14 cellular contexts compared by ENCODE assay signal in the genomic region with DNA sequence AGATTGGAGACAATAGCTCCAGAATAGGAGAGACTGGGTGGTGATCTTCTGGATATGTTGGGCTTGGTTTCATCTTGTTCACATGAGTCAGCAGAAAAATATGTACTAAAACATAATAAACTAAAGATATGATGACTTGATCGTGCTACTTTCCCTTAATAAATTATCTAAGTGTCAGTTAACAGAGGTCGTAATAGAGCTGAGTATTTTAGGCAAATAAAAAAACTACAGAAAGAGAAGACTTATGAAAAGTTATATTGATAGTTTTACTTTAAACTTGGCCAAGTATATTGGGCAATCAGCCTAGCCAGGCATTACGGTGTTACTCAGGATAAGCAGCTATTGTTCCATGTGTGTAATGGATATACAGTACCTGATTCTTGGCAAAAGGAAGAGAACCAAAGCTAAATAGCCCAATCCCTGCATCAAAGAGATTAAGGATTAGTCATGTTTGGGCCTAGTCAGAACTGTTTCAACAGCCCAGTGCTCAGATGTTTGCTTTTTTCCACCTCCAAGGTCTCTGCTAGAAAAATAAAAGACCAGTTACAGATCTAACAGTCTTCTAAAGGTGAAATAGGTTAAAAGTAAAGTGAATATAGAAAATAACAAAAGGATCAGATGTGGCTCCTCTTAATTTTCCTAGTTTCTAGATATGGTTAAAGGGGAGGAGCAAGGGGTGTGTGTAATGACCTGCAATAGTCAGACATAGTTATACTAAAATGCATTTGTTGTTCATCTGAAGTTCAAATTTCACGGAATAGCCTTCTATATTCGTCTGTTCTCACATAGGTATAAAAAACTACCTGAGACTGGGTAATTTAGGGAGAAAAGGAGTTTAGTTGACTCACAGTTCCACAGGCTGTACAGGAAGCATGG.
DNase-seq lines count a peak whose midpoint lies in the region; ATAC-seq, FAIRE-seq and TF ChIP-seq lines count a peak whose summit lies in the region.
"Had no signal": no experiment of that assay in that cellular context is flagged by ENCODE, and none has a peak within 500 bp of the region (broad histone marks: within the 10 kb centered on the region; RNA-seq: fewer than 3 reads in every experiment).

No MANE protein-coding gene starts in this region.

- POLR2A ChIA-PET in PC-9 (lab: Charles Lee; ENCODE audit: unreplicated experiment) = interaction anchor here (0.6 kb wide), 1 partner anchor 365 kb away, joined by 8 read pairs; no protein-coding TSS in a partner anchor
- POLR2A ChIA-PET in endothelial cell of umbilical vein (lab: Charles Lee) = no interaction called here
- POLR2A ChIA-PET in activated CD4-positive, alpha-beta memory T cell treated with anti-CD3 and anti-CD28 coated beads, Interleukin-2, amount 10 ng/mL, durations not matched to agents 7 days and 5 days (lab: Charles Lee) = no interaction called here

- H3K27ac ChIP-seq in PC-9 = peak overlapping the region; percentile 69
- H3K27ac ChIP-seq in endothelial cell of umbilical vein (ENCODE audit: insufficient read depth, low read depth, low read length) = peak overlapping the region; percentile 23
- no peak overlapping the region for H3K27ac ChIP-seq in thyroid gland
- H3K27ac ChIP-seq: C4-2B had no signal

- TF ChIP-seq CTCF in PC-9 (conservative IDR thresholded peaks at IDR 0.05) (no peak), endothelial cell of umbilical vein (IDR thresholded peaks at IDR 0.05; ENCODE audit: extremely low read depth in 1 of 2, insufficient read depth in 1 of 2, low read depth in 1 of 2, low read length in 2 of 2) (no peak), thyroid gland (IDR thresholded peaks at IDR 0.05) (no peak)

- DNase-seq in Daoy (ENCODE audit: low read depth) (peak; percentile 11), PC-9 (peak in 1 of 2 experiments; percentile 51), endothelial cell of umbilical vein (ENCODE audit: low read depth, low spot score) (peak; percentile 53), non-pigmented ciliary epithelial cell (ENCODE audit: low read depth) (peak; percentile 36), thyroid gland (no peak), germinal center (ENCODE audit: low spot score) (no peak)
- DNase-seq in activated CD4-positive, alpha-beta memory T cell treated with anti-CD3 and anti-CD28 coated beads, Interleukin-2, amount 10 ng/mL, durations not matched to agents 7 days and 5 days = no peak
- DNase-seq: activated naive CD8-positive, alpha-beta T cell treated with anti-CD3 and anti-CD28 coated beads, Interleukin-2, amount 50 U/mL, for 24 hours; NCI-H1417 treated with DMSO at 0.1 percent for 48 hours; nucleus accumbens had no signal

- no peaks in the 10 kb centered on the region for H3K27me3 Mint-ChIP-seq in activated CD4-positive, alpha-beta memory T cell treated with anti-CD3 and anti-CD28 coated beads, Interleukin-2, amount 10 ng/mL, durations not matched to agents 7 days and 5 days
- H3K27me3 Mint-ChIP-seq: activated naive CD8-positive, alpha-beta T cell treated with anti-CD3 and anti-CD28 coated beads, Interleukin-2, amount 50 U/mL, for 24 hours had no signal

- no peaks in the 10 kb centered on the region for H3K4me1 Mint-ChIP-seq in activated CD4-positive, alpha-beta memory T cell treated with anti-CD3 and anti-CD28 coated beads, Interleukin-2, amount 10 ng/mL, durations not matched to agents 7 days and 5 days
- H3K4me1 Mint-ChIP-seq: activated naive CD8-positive, alpha-beta T cell treated with anti-CD3 and anti-CD28 coated beads, Interleukin-2, amount 50 U/mL, for 24 hours had no signal

- H3K36me3 Mint-ChIP-seq in activated CD4-positive, alpha-beta memory T cell treated with anti-CD3 and anti-CD28 coated beads, Interleukin-2, amount 10 ng/mL, durations not matched to agents 7 days and 5 days (ENCODE audit: low read depth) = no peaks in the 10 kb centered on the region

- no peaks in the 10 kb centered on the region for H3K9me1 ChIP-seq in endothelial cell of umbilical vein (replicated peaks; ENCODE audit: control insufficient read depth, extremely low read depth, insufficient read depth, low read length)

- peaks cover 10% of the 10 kb centered on the region for H3K4me1 ChIP-seq in PC-9 (replicated peaks; ENCODE audit: insufficient read depth)
- H3K4me1 ChIP-seq in endothelial cell of umbilical vein (ENCODE audit: control insufficient read depth, extremely low read depth, insufficient read depth, low read length) = peaks cover 23% of the 10 kb centered on the region
- H3K4me1 ChIP-seq in thyroid gland = no peaks in the 10 kb centered on the region

- H4K20me1 ChIP-seq in PC-9 (ENCODE audit: insufficient read depth) = no peaks in the 10 kb centered on the region
- no peaks in the 10 kb centered on the region for H4K20me1 ChIP-seq in endothelial cell of umbilical vein (replicated peaks; ENCODE audit: control insufficient read depth, extremely low read depth, insufficient read depth, low read length)

- no peaks in the 10 kb centered on the region for H3K36me3 ChIP-seq in PC-9 (ENCODE audit: low read depth)
- H3K36me3 ChIP-seq in endothelial cell of umbilical vein (ENCODE audit: control insufficient read depth in 2 of 2, extremely low read depth in 1 of 2, insufficient read depth in 2 of 2, low read length in 2 of 2) = no peaks in the 10 kb centered on the region
- no peaks in the 10 kb centered on the region for H3K36me3 ChIP-seq in thyroid gland

- no peak for TF ChIP-seq POLR2A in endothelial cell of umbilical vein (IDR thresholded peaks at IDR 0.05; ENCODE audit: low read depth, low read length)
- TF ChIP-seq POLR2A in thyroid gland (IDR thresholded peaks at IDR 0.05) = no peak

- CTCF ChIA-PET in PC-9 (lab: Charles Lee) = no interaction called here
- CTCF ChIA-PET in endothelial cell of umbilical vein (lab: Charles Lee) = no interaction called here
- CTCF ChIA-PET in activated CD4-positive, alpha-beta memory T cell treated with anti-CD3 and anti-CD28 coated beads, Interleukin-2, amount 10 ng/mL, durations not matched to agents 7 days and 5 days (lab: Charles Lee) = no interaction called here

- H2AFZ ChIP-seq in PC-9 = peak overlapping the region; percentile 64; the same call in 1 of the 2 replicates
- peak overlapping the region; percentile 62 for H2AFZ ChIP-seq in endothelial cell of umbilical vein (ENCODE audit: low read depth, low read length)

- intact Hi-C loops in PC-9 (cut with micrococcal nuclease; ENCODE audit: unreplicated experiment) (no loop called here), endothelial cell of umbilical vein (cut with micrococcal nuclease) (no loop called here), thyroid gland (cut with DNase I) (no loop called here)

- H3K9me3 Mint-ChIP-seq in activated CD4-positive, alpha-beta memory T cell treated with anti-CD3 and anti-CD28 coated beads, Interleukin-2, amount 10 ng/mL, durations not matched to agents 7 days and 5 days = no peaks in the 10 kb centered on the region

- 73 to 81% methylated on average over 5 of the region's 5 CpGs for WGBS in thyroid gland, 2 donors

- H3K4me2 ChIP-seq in PC-9 (peak overlapping the region; percentile 42), endothelial cell of umbilical vein (ENCODE audit: insufficient read depth, low read length) (peak overlapping the region; percentile 42)

- no peak overlapping the region for H3K9ac ChIP-seq in endothelial cell of umbilical vein (replicated peaks; ENCODE audit: extremely low read depth, insufficient read depth, low read length)

- H3K4me3 ChIP-seq in PC-9 = no peak overlapping the region
- no peak overlapping the region for H3K4me3 ChIP-seq in endothelial cell of umbilical vein (replicated peaks in 1 of 3; ENCODE audit: insufficient read depth in 1 of 3, low read depth in 1 of 3, low read length in 3 of 3)
- H3K4me3 ChIP-seq in thyroid gland (replicated peaks in 1 of 3) = no peak overlapping the region

- H3K9me3 ChIP-seq in PC-9 (ENCODE audit: insufficient read depth, low read depth) (no peaks in the 10 kb centered on the region), endothelial cell of umbilical vein (replicated peaks; ENCODE audit: control insufficient read depth, insufficient read depth, low read length) (no peaks in the 10 kb centered on the region), thyroid gland (no peaks in the 10 kb centered on the region)

- H3K79me2 ChIP-seq in PC-9 (ENCODE audit: low read depth) (no peaks in the 10 kb centered on the region), endothelial cell of umbilical vein (ENCODE audit: control insufficient read depth, insufficient read depth, low read length) (no peaks in the 10 kb centered on the region)

- H3K27ac Mint-ChIP-seq in activated CD4-positive, alpha-beta memory T cell treated with anti-CD3 and anti-CD28 coated beads, Interleukin-2, amount 10 ng/mL, durations not matched to agents 7 days and 5 days = no peak overlapping the region
- H3K27ac Mint-ChIP-seq: activated naive CD8-positive, alpha-beta T cell treated with anti-CD3 and anti-CD28 coated beads, Interleukin-2, amount 50 U/mL, for 24 hours; T-helper 1 cell treated with Interleukin-12 subunit alpha and Interleukin-12 subunit beta and Interleukin-4 antibody, amounts not matched to agents 30 μg/mL and 1 μg/mL, for 36 hours had no signal

- no peak for ATAC-seq in HG03432 (IDR thresholded peaks at IDR 0.05; ENCODE audit: unreplicated experiment)
- ATAC-seq: activated naive CD8-positive, alpha-beta T cell treated with anti-CD3 and anti-CD28 coated beads, Interleukin-2, amount 50 U/mL, for 24 hours; left lobe of liver had no signal

- no peak overlapping the region for H3K4me3 Mint-ChIP-seq in activated CD4-positive, alpha-beta memory T cell treated with anti-CD3 and anti-CD28 coated beads, Interleukin-2, amount 10 ng/mL, durations not matched to agents 7 days and 5 days
- H3K4me3 Mint-ChIP-seq: activated naive CD8-positive, alpha-beta T cell treated with anti-CD3 and anti-CD28 coated beads, Interleukin-2, amount 50 U/mL, for 24 hours; T-helper 1 cell treated with Interleukin-12 subunit alpha and Interleukin-12 subunit beta and Interleukin-4 antibody, amounts not matched to agents 30 μg/mL and 1 μg/mL, for 36 hours had no signal

- FAIRE-seq in endothelial cell of umbilical vein (lab: Jason Lieb, UNC) = no peak

- BruUV-seq in PC-9 (replicated peaks; lab: Mats Ljungman, UMichigan) (no TSS peak), endothelial cell of umbilical vein (replicated peaks; lab: Mats Ljungman, UMichigan) (no TSS peak)

- no peaks in the 10 kb centered on the region for H3K9me2 ChIP-seq in PC-9 (ENCODE audit: insufficient read depth)

- H3F3A ChIP-seq in PC-9 (ENCODE audit: insufficient read depth, low read depth) = 0 out of 2 replicates have a peak, but pooled peaks cover 5% of the 10 kb centered on the region

- dilution Hi-C loops in endothelial cell of umbilical vein (cut with MboI; ENCODE audit: extremely low pct_ligation_motif_present, low sequenced_read_pairs) = no loop called here

- no peaks in the 10 kb centered on the region for H3K27me3 ChIP-seq in PC-9 (ENCODE audit: insufficient read depth, low read depth)
- no peaks in the 10 kb centered on the region for H3K27me3 ChIP-seq in endothelial cell of umbilical vein (ENCODE audit: control insufficient read depth in 2 of 2, insufficient read depth in 2 of 2, low read length in 2 of 2)
- no peaks in the 10 kb centered on the region for H3K27me3 ChIP-seq in thyroid gland

TF ChIP-seq in endothelial cell of umbilical vein, 7 proteins besides CTCF, POLR2A, EP300 and RAD21 (continues in another document):
- TF ChIP-seq FOS (IDR thresholded peaks at IDR 0.05; ENCODE audit: borderline replicate concordance, insufficient read depth, low read length) (no peak), JUN (IDR thresholded peaks at IDR 0.05; ENCODE audit: borderline replicate concordance, insufficient read depth, insufficient read length, low read depth) (no peak)

Comparison
In these comparisons a context has a peak if more than half of its experiments do, and no peak if none do; other contexts are left out.
1. DNase-seq: peak in Daoy (single experiment), endothelial cell of umbilical vein (single experiment) and non-pigmented ciliary epithelial cell (single experiment); none in thyroid gland (0 of 2), activated CD4-positive, alpha-beta memory T cell treated with anti-CD3 and anti-CD28 coated beads, Interleukin-2, amount 10 ng/mL, durations not matched to agents 7 days and 5 days (single experiment) and germinal center (single experiment).
2. H3K27ac ChIP-seq: peak in PC-9 (single experiment) and endothelial cell of umbilical vein (single experiment); none in thyroid gland (0 of 3).